13 cellular contexts compared by ENCODE assay signal in the genomic region with DNA sequence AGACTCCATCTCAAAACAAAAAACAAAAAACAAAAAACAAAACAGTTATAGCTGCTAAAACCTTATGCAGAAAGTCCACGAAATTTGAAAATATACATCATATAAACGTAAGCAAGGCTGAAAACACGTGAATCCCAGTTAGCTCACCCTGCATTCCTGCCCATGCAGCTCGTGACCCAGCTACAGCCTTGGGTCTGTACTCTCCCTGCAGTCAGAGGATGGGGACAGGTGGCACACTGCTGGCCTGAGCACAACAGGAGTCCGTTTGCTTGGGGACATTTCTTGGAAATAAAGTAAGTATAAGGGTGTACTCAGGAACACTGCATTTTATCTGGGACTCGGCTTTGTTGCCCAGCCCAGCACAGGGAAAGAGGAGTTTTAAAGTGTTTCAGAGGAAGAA. TPM values are rescaled to one million over a fixed set of nuclear protein-coding genes. Genes with fewer than 3 reads are reported as not detected.
DNase-seq lines count a peak whose midpoint lies in the region; ATAC-seq, FAIRE-seq and TF ChIP-seq lines count a peak whose summit lies in the region.
"Had no signal": no experiment of that assay in that cellular context is flagged by ENCODE, and none has a peak within 500 bp of the region (broad histone marks: within the 10 kb centered on the region; RNA-seq: fewer than 3 reads in every experiment).

No MANE protein-coding gene starts in this region.

- no peak overlapping the region for H3K4me3 ChIP-seq in thyroid gland (replicated peaks in 1 of 3)

- H3K4me1 Mint-ChIP-seq in activated T-cell treated with anti-CD3 and anti-CD28 coated beads, Interleukin-2, amount 50 U/mL, for 72 hours (ENCODE audit: low read depth), result peaks cover 92% of the 10 kb centered on the region
- peaks cover 58% of the 10 kb centered on the region for H3K4me1 Mint-ChIP-seq in activated T-helper 17 cell treated with anti-CD3 and anti-CD28 coated beads, Interleukin-2, amount 50 U/mL, for 72 hours
- peaks cover 82 to 96% of the 10 kb centered on the region in 2 donors for H3K4me1 Mint-ChIP-seq in immature natural killer cell

- H3K9me3 ChIP-seq in thyroid gland, result no peaks in the 10 kb centered on the region

- DNase-seq in activated T-cell treated with anti-CD3 and anti-CD28 coated beads, Interleukin-2, amount 50 U/mL, for 72 hours, result no peak
- DNase-seq in activated T-cell treated with anti-CD3 and anti-CD28 coated beads, Interleukin-2, amount 50 U/mL, for 1 hour, result no peak
- no peak for DNase-seq in immature natural killer cell
- no peak for DNase-seq in thyroid gland
- DNase-seq in GM19240 (ENCODE audit: insufficient read length, low spot score), result no peak
- no peak for DNase-seq in urothelium cell line (ENCODE audit: low spot score)
- DNase-seq: activated CD4-positive, alpha-beta T cell treated with anti-CD3 and anti-CD28 coated beads, Interleukin-2, amount 50 U/mL, for 4 hours; amniotic stem cell; NCI-H187 treated with DMSO at 0.1 percent for 48 hours; stimulated activated naive CD4-positive, alpha-beta T cell had no signal

- FAIRE-seq in urothelium cell line (lab: Jason Lieb, UNC), result no peak
- FAIRE-seq: G401.6 had no signal

- no peaks in the 10 kb centered on the region for H3K27me3 ChIP-seq in thyroid gland

- no peak for ATAC-seq in activated T-cell treated with anti-CD3 and anti-CD28 coated beads, Interleukin-2, amount 50 U/mL, for 72 hours (replicated peaks in 1 of 2)
- no peak for ATAC-seq in activated T-helper 17 cell treated with anti-CD3 and anti-CD28 coated beads, Interleukin-2, amount 50 U/mL, for 72 hours (replicated peaks)
- no peak for ATAC-seq in GM21515 (IDR thresholded peaks at IDR 0.05; ENCODE audit: unreplicated experiment)

- no peaks in the 10 kb centered on the region for H3K27me3 Mint-ChIP-seq in activated T-cell treated with anti-CD3 and anti-CD28 coated beads, Interleukin-2, amount 50 U/mL, for 72 hours (ENCODE audit: low read depth)
- H3K27me3 Mint-ChIP-seq in activated T-helper 17 cell treated with anti-CD3 and anti-CD28 coated beads, Interleukin-2, amount 50 U/mL, for 72 hours, result no peaks in the 10 kb centered on the region
- peaks cover 0 to 1% (median 0%) of the 10 kb centered on the region in 3 donors for H3K27me3 Mint-ChIP-seq in immature natural killer cell (ENCODE audit: low read depth in 3 of 3)

- H3K36me3 ChIP-seq in thyroid gland, result no peaks in the 10 kb centered on the region

- TF ChIP-seq CTCF in thyroid gland (IDR thresholded peaks at IDR 0.05), result no peak

- H3K36me3 Mint-ChIP-seq in activated T-cell treated with anti-CD3 and anti-CD28 coated beads, Interleukin-2, amount 50 U/mL, for 72 hours (ENCODE audit: insufficient read depth in 2 of 2), result peaks cover 0 to 2% of the 10 kb centered on the region in 2 donors
- peaks cover 57% of the 10 kb centered on the region for H3K36me3 Mint-ChIP-seq in activated T-helper 17 cell treated with anti-CD3 and anti-CD28 coated beads, Interleukin-2, amount 50 U/mL, for 72 hours (ENCODE audit: low read depth)
- H3K36me3 Mint-ChIP-seq in immature natural killer cell, result peaks cover 0 to 7% (median 0%) of the 10 kb centered on the region in 3 donors

- peak overlapping the region; percentile 71 for H3K27ac Mint-ChIP-seq in activated T-cell treated with anti-CD3 and anti-CD28 coated beads, Interleukin-2, amount 50 U/mL, for 72 hours
- H3K27ac Mint-ChIP-seq in activated T-helper 17 cell treated with anti-CD3 and anti-CD28 coated beads, Interleukin-2, amount 50 U/mL, for 72 hours, result peak overlapping the region; percentile 78
- H3K27ac Mint-ChIP-seq in immature natural killer cell, result peak overlapping the region; percentile 13 to 63 (median 52)

- no peak overlapping the region for H3K4me3 Mint-ChIP-seq in activated T-cell treated with anti-CD3 and anti-CD28 coated beads, Interleukin-2, amount 50 U/mL, for 72 hours
- H3K4me3 Mint-ChIP-seq in activated T-helper 17 cell treated with anti-CD3 and anti-CD28 coated beads, Interleukin-2, amount 50 U/mL, for 72 hours, result no peak overlapping the region
- H3K4me3 Mint-ChIP-seq in immature natural killer cell, result no peak overlapping the region

- peak overlapping the region in 2 of 3 donors; percentile 56 to 74 for H3K27ac ChIP-seq in thyroid gland

- no peaks in the 10 kb centered on the region for H3K9me3 Mint-ChIP-seq in activated T-cell treated with anti-CD3 and anti-CD28 coated beads, Interleukin-2, amount 50 U/mL, for 72 hours
- H3K9me3 Mint-ChIP-seq in activated T-helper 17 cell treated with anti-CD3 and anti-CD28 coated beads, Interleukin-2, amount 50 U/mL, for 72 hours, result no peaks in the 10 kb centered on the region
- no peaks in the 10 kb centered on the region for H3K9me3 Mint-ChIP-seq in immature natural killer cell

- intact Hi-C loops in thyroid gland (cut with DNase I), result no loop called here

- TF ChIP-seq POLR2A in thyroid gland (IDR thresholded peaks at IDR 0.05), result no peak

- H3K4me1 ChIP-seq in thyroid gland, result peaks cover 78 to 95% of the 10 kb centered on the region in 2 donors

- 85 to 90% methylated on average over 6 of the region's 6 CpGs for WGBS in thyroid gland, 2 donors

RNA-seq across cellular contexts. Expression of gene CAPZB, which starts 44.3 kb away (rescaled TPM):
- total RNA-seq in activated T-cell treated with anti-CD3 and anti-CD28 coated beads, Interleukin-2, amount 50 U/mL, for 72 hours, result 100 to 1,000 TPM; 336 to 373 TPM
- total RNA-seq in activated T-helper 17 cell treated with anti-CD3 and anti-CD28 coated beads, Interleukin-2, amount 50 U/mL, for 72 hours, result 100 to 1,000 TPM; 291 to 399 TPM
- 100 to 1,000 TPM; 447 to 644 (median 455) TPM for polyA plus RNA-seq in immature natural killer cell
- 100 to 1,000 TPM in 2 of 4 donors, 10 to 100 TPM in 2; 75.4 to 116 (median 93.1) TPM for total RNA-seq in thyroid gland
